In genomic region chr1:58465825-58466617, GRCh38 we compare ENCODE assay signal across 26 cellular contexts.
DNase-seq lines count a peak whose midpoint lies in the region; ATAC-seq and TF ChIP-seq lines count a peak whose summit lies in the region.
"Had no signal": no experiment of that assay in that cellular context is flagged by ENCODE, and none has a peak within 500 bp of the region (broad histone marks: within the 10 kb centered on the region; RNA-seq: fewer than 3 reads in every experiment).

No MANE protein-coding gene starts in this region.

- no peaks in the 10 kb centered on the region for H4K20me1 ChIP-seq in smooth muscle cell (ENCODE audit: low read depth)

- no peak for ATAC-seq in GM18867 (IDR thresholded peaks at IDR 0.05; ENCODE audit: unreplicated experiment)
- ATAC-seq: left lung; sciatic nerve; stimulated activated naive B cell treated with anti-CD40 and anti-IgM and Interleukin-4, amounts not matched to agents 10 μg/mL and 1 μg/mL and 100 μg/mL, for 72 hours had no signal

- no peak for TF ChIP-seq CTCF in choroid plexus epithelial cell (conservative IDR thresholded peaks at IDR 0.05; ENCODE audit: low read depth, low read length)
- TF ChIP-seq CTCF in smooth muscle cell (IDR thresholded peaks at IDR 0.05; ENCODE audit: borderline replicate concordance, insufficient read depth, poor library complexity, severe bottlenecking): no peak

- no peaks in the 10 kb centered on the region for H3K9me3 ChIP-seq in SJCRH30 (replicated peaks)
- H3K9me3 ChIP-seq in smooth muscle cell (replicated peaks; ENCODE audit: low read depth): no peaks in the 10 kb centered on the region
- H3K9me3 ChIP-seq: left lung, neutrophil, prostate gland, upper lobe of left lung had no signal

- H3K27me3 ChIP-seq in SJCRH30 (no peaks in the 10 kb centered on the region), smooth muscle cell (ENCODE audit: low read depth) (no peaks in the 10 kb centered on the region)
- H3K27me3 ChIP-seq: left lung, neutrophil, upper lobe of left lung had no signal

- H3K4me1 ChIP-seq in SJCRH30: 0 out of 2 replicates have a peak, but pooled peaks cover 6% of the 10 kb centered on the region
- H3K4me1 ChIP-seq in smooth muscle cell (ENCODE audit: low read depth): no peaks in the 10 kb centered on the region
- H3K4me1 ChIP-seq: left lung, prostate gland, upper lobe of left lung had no signal

- no peaks in the 10 kb centered on the region for H3F3A ChIP-seq in smooth muscle cell (ENCODE audit: low read depth)

- H3K4me2 ChIP-seq in smooth muscle cell: peak overlapping the region; percentile 66

- 45% methylated on average over 10 of the region's 12 CpGs for WGBS in smooth muscle cell (ENCODE audit: low lambda C conversion rate)

- H3K4me3 ChIP-seq in SJCRH30 (no peak overlapping the region), choroid plexus epithelial cell (ENCODE audit: low read depth, low read length) (no peak overlapping the region), smooth muscle cell (no peak overlapping the region)
- H3K4me3 ChIP-seq: left lung, prostate gland, upper lobe of left lung had no signal

- DNase-seq in NCI-H2171 treated with DMSO at 0.1 percent for 48 hours (lab: John Stamatoyannopoulos, UW): peak; percentile 39
- no peak for DNase-seq in NCI-H2171 (lab: John Stamatoyannopoulos, UW)
- peak; percentile 42 to 47 for DNase-seq in SJCRH30
- peak; percentile 18 for DNase-seq in choroid plexus epithelial cell (ENCODE audit: low read depth)
- no peak for DNase-seq in smooth muscle cell (lab: John Stamatoyannopoulos, UW; ENCODE audit: unreplicated experiment)
- DNase-seq in activated CD8-positive, alpha-beta memory T cell treated with anti-CD3 and anti-CD28 coated beads, Interleukin-2, amount 50 U/mL, for 48 hours: no peak
- no peak for DNase-seq in SKM-1 (lab: John Stamatoyannopoulos, UW; ENCODE audit: unreplicated experiment)
- DNase-seq: activated CD4-positive, alpha-beta T cell treated with anti-CD3 and anti-CD28 coated beads, Interleukin-2, amount 50 U/mL, for 48 hours; activated naive CD4-positive, alpha-beta T cell treated with anti-CD3 and anti-CD28 coated beads, Interleukin-2, amount 10 ng/mL, durations not matched to agents 7 days and 5 days; amniotic stem cell; caudate nucleus; CD8-positive, alpha-beta memory T cell; GF-D8; KG1; left lung; MV-4-11; NCI-H146; NCI-H510A; stimulated activated CD4-positive, alpha-beta T cell treated with anti-CD3 and anti-CD28 coated beads, Interleukin-15, amount 100 ng/mL, for 24 hours; stimulated activated naive B cell treated with anti-CD40 and anti-IgM and Interleukin-4, amounts not matched to agents 10 μg/mL and 1 μg/mL and 100 μg/mL, for 72 hours; upper lobe of left lung had no signal

- no peak overlapping the region for H3K9ac ChIP-seq in smooth muscle cell (ENCODE audit: low read depth)

- no peak overlapping the region for H2AFZ ChIP-seq in smooth muscle cell (ENCODE audit: low read depth)

- H3K79me2 ChIP-seq in smooth muscle cell (ENCODE audit: low read depth): no peaks in the 10 kb centered on the region

- H3K36me3 ChIP-seq in SJCRH30 (no peaks in the 10 kb centered on the region), smooth muscle cell (ENCODE audit: low read depth) (no peaks in the 10 kb centered on the region)
- H3K36me3 ChIP-seq: neutrophil, prostate gland had no signal

- no peak overlapping the region for H3K27ac ChIP-seq in SJCRH30
- no peak overlapping the region for H3K27ac ChIP-seq in smooth muscle cell (ENCODE audit: low read depth)
- H3K27ac ChIP-seq: 22Rv1, left lung, neutrophil, prostate gland, upper lobe of left lung had no signal

Comparison
In these comparisons a context has a peak if more than half of its experiments do, and no peak if none do; other contexts are left out.
1. DNase-seq: peak in NCI-H2171 treated with DMSO at 0.1 percent for 48 hours (single experiment), SJCRH30 (2 of 2) and choroid plexus epithelial cell (single experiment); none in NCI-H2171 (single experiment), smooth muscle cell (single experiment), activated CD8-positive, alpha-beta memory T cell treated with anti-CD3 and anti-CD28 coated beads, Interleukin-2, amount 50 U/mL, for 48 hours (single experiment) and SKM-1 (single experiment).